Comparison of ENCODE assay signal across 16 cellular contexts in the genomic region with DNA sequence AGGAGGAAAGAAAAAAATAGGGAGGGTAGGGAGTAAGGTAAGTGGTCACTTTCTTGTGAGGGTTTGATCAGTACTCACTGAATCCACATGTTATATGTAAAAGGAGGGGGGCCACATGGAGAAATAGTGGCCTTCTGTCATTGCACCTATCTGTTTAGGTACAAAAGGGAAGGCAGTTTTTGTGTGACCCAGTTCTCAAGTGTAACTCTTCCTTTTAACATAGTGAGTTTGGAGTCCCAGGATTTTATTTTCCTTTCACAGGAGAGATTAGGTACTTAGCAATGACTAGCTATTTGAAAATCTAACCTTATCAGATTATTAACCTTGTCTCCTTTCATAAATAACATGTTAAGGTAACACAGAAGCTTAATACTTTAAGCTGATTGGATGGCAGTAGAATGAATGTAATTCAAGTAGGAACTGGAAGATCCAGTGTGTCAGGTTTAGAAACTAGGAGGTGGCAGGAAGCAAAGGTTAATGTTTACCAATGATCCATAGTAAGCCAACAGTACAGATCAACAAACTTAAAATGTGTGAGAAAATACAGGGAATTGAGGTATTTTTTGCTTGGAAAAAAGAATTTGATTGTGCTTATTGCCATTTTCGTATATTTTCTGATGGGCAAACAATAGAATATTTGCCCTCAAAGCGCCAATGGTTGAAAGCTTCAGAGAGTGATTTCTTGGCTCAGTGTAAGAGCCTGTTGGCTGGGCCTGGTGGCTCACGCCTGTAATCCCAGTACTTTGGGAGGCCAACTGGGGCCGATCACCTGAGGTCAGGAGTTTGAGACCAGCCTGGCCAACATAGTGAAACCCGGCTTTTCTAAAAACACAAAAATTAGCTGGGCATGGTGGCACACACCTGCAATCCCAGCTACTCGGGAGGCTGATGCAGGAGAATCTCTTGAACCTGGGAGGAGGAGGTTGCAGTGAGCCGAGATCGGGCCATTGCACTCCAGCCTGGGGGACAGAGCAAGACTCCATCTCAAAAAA. TPM values are rescaled to one million over a fixed set of nuclear protein-coding genes. Genes with fewer than 3 reads are reported as not detected.
DNase-seq lines count a peak whose midpoint lies in the region; ATAC-seq and TF ChIP-seq lines count a peak whose summit lies in the region.
"Had no signal": no experiment of that assay in that cellular context is flagged by ENCODE, and none has a peak within 500 bp of the region (broad histone marks: within the 10 kb centered on the region; RNA-seq: fewer than 3 reads in every experiment).

No MANE protein-coding gene starts in this region.

- no peak for TF ChIP-seq CTCF in foreskin keratinocyte (conservative IDR thresholded peaks at IDR 0.05)
- no peak for TF ChIP-seq CTCF in nephron progenitor cell (IDR thresholded peaks at IDR 0.05)
- no peak for TF ChIP-seq CTCF in adrenal gland (IDR thresholded peaks at IDR 0.05)
- no peak for TF ChIP-seq CTCF in CD4-positive, alpha-beta T cell (IDR thresholded peaks at IDR 0.05)

- H3K36me3 ChIP-seq in adrenal gland (replicated peaks in 1 of 2) (no peaks in the 10 kb centered on the region), neuronal stem cell (replicated peaks in 1 of 2; ENCODE audit: control insufficient read depth in 2 of 2, insufficient read depth in 2 of 2, low read length in 2 of 2) (no peaks in the 10 kb centered on the region)
- H3K36me3 ChIP-seq: cardiac muscle cell, spleen had no signal

- H3K27me3 Mint-ChIP-seq in nephron progenitor cell (ENCODE audit: low read depth, poor library complexity), result peaks cover 3% of the 10 kb centered on the region
- H3K27me3 Mint-ChIP-seq in CD4-positive, alpha-beta T cell, result no peaks in the 10 kb centered on the region
- H3K27me3 Mint-ChIP-seq: T-cell had no signal

- H2BK12ac ChIP-seq in neuronal stem cell (ENCODE audit: low read length), result no peak overlapping the region

- H3K4me3 ChIP-seq in adrenal gland, result no peak overlapping the region
- no peak overlapping the region for H3K4me3 ChIP-seq in neuronal stem cell (ENCODE audit: low read length in 2 of 2)
- H3K4me3 ChIP-seq: cardiac muscle cell, spleen had no signal

- no peak overlapping the region for H3K4ac ChIP-seq in neuronal stem cell (ENCODE audit: low read length)

- peak; percentile 57 for ATAC-seq in foreskin keratinocyte
- ATAC-seq in CD4-positive, alpha-beta T cell (ENCODE audit: poor library complexity), result no peak
- ATAC-seq: naive thymus-derived CD4-positive, alpha-beta T cell; T-cell had no signal

- H4K8ac ChIP-seq in neuronal stem cell (ENCODE audit: low read depth, low read length), result no peak overlapping the region

- H3K9me3 Mint-ChIP-seq in nephron progenitor cell, result no peaks in the 10 kb centered on the region
- no peaks in the 10 kb centered on the region for H3K9me3 Mint-ChIP-seq in CD4-positive, alpha-beta T cell
- H3K9me3 Mint-ChIP-seq: HFFc6; naive thymus-derived CD4-positive, alpha-beta T cell; T-cell had no signal

- no peak overlapping the region for H3K18ac ChIP-seq in neuronal stem cell (ENCODE audit: low read length)

- H2BK120ac ChIP-seq in neuronal stem cell (ENCODE audit: low read depth, low read length), result no peak overlapping the region

- DNase-seq in DMS153 (lab: John Stamatoyannopoulos, UW), result peak; percentile 62
- peak; percentile 41 to 50 for DNase-seq in NCI-H526 (lab: John Stamatoyannopoulos, UW)
- DNase-seq in foreskin keratinocyte, result peak; percentile 13 to 49
- DNase-seq in nephron progenitor cell, result no peak
- no peak for DNase-seq in adrenal gland
- no peak for DNase-seq in neuronal stem cell (ENCODE audit: low spot score)
- DNase-seq in NCI-H1694 (lab: John Stamatoyannopoulos, UW), result no peak
- no peak for DNase-seq in CD4-positive, alpha-beta T cell
- DNase-seq: activated CD4-positive, alpha-beta T cell treated with anti-CD3 and anti-CD28 coated beads, Interleukin-2, amount 50 U/mL, for 48 hours; activated naive CD4-positive, alpha-beta T cell; HFFc6; naive thymus-derived CD4-positive, alpha-beta T cell; NCI-H1417 treated with DMSO at 0.1 percent for 48 hours; spleen; T-cell had no signal

- no peak overlapping the region for H4K91ac ChIP-seq in neuronal stem cell (ENCODE audit: low read depth, low read length, poor library complexity)

- H3K27ac Mint-ChIP-seq in nephron progenitor cell, result peak overlapping the region; percentile 56
- H3K27ac Mint-ChIP-seq in CD4-positive, alpha-beta T cell, result no peak overlapping the region
- H3K27ac Mint-ChIP-seq: HFFc6; naive thymus-derived CD4-positive, alpha-beta T cell; T-cell had no signal

- no peak overlapping the region for H3K4me3 Mint-ChIP-seq in nephron progenitor cell
- no peak overlapping the region for H3K4me3 Mint-ChIP-seq in CD4-positive, alpha-beta T cell
- H3K4me3 Mint-ChIP-seq: HFFc6; naive thymus-derived CD4-positive, alpha-beta T cell; T-cell had no signal

- H3K36me3 Mint-ChIP-seq in nephron progenitor cell (ENCODE audit: low read depth), result no peaks in the 10 kb centered on the region
- H3K36me3 Mint-ChIP-seq in CD4-positive, alpha-beta T cell (ENCODE audit: low read depth), result no peaks in the 10 kb centered on the region
- H3K36me3 Mint-ChIP-seq: naive thymus-derived CD4-positive, alpha-beta T cell; T-cell had no signal

- intact Hi-C loops in adrenal gland (cut with DNase I), result no loop called here
- intact Hi-C loops in CD4-positive, alpha-beta T cell (cut with DNase I, micrococcal nuclease), result no loop called here

- whole genome bisulfite sequencing in adrenal gland, 4 donors, result 74 to 81% (median 79%) methylated on average over 7 to 8 of the region's 8 CpGs
- WGBS in neuronal stem cell (ENCODE audit: extremely low coverage in 2 of 2, insufficient read length in 2 of 2, insufficient replicate concordance in 1 of 2), 2 donors, result no CpG with 5 or more reads among the region's 8 CpGs

- POLR2A ChIA-PET in CD4-positive, alpha-beta T cell (lab: Charles Lee), result no interaction called here

- no peak overlapping the region for H2BK15ac ChIP-seq in neuronal stem cell (ENCODE audit: low read length)

- no peak overlapping the region for H2AFZ ChIP-seq in neuronal stem cell (ENCODE audit: low read length)

- H3K27ac ChIP-seq in foreskin keratinocyte, result no peak overlapping the region
- no peak overlapping the region for H3K27ac ChIP-seq in adrenal gland
- no peak overlapping the region for H3K27ac ChIP-seq in neuronal stem cell (replicated peaks; ENCODE audit: low read length)
- no peak overlapping the region for H3K27ac ChIP-seq in CD4-positive, alpha-beta T cell (ENCODE audit: low read depth, low read length)
- H3K27ac ChIP-seq: cardiac muscle cell, spleen had no signal

- H3K9ac ChIP-seq in neuronal stem cell (ENCODE audit: low read depth, low read length, poor library complexity), result no peak overlapping the region

- no peak overlapping the region for H3K4me2 ChIP-seq in neuronal stem cell (ENCODE audit: insufficient read depth, low read length, poor library complexity, severe bottlenecking)

- peaks cover 5% of the 10 kb centered on the region for H3K4me1 Mint-ChIP-seq in nephron progenitor cell
- H3K4me1 Mint-ChIP-seq in CD4-positive, alpha-beta T cell (ENCODE audit: low read depth), result no peaks in the 10 kb centered on the region
- H3K4me1 Mint-ChIP-seq: naive thymus-derived CD4-positive, alpha-beta T cell; T-cell had no signal

- H2BK5ac ChIP-seq in neuronal stem cell (ENCODE audit: low read length), result no peak overlapping the region

- H3K4me1 ChIP-seq in foreskin keratinocyte (no peaks in the 10 kb centered on the region), adrenal gland (replicated peaks in 1 of 2) (no peaks in the 10 kb centered on the region), neuronal stem cell (ENCODE audit: control insufficient read depth in 2 of 2, insufficient read depth in 1 of 2, low read depth in 1 of 2, low read length in 2 of 2) (no peaks in the 10 kb centered on the region)

- no peaks in the 10 kb centered on the region for H3K79me1 ChIP-seq in neuronal stem cell (ENCODE audit: low read depth, low read length)

- H2AK5ac ChIP-seq in neuronal stem cell (ENCODE audit: low read depth, low read length), result no peak overlapping the region

- H3K9me3 ChIP-seq in adrenal gland (replicated peaks in 1 of 3) (no peaks in the 10 kb centered on the region), neuronal stem cell (replicated peaks in 1 of 2; ENCODE audit: control insufficient read depth in 2 of 2, insufficient read depth in 1 of 2, low read depth in 1 of 2, low read length in 2 of 2) (no peaks in the 10 kb centered on the region)
- H3K9me3 ChIP-seq in CD4-positive, alpha-beta T cell (ENCODE audit: control insufficient read depth, low read length), result no peaks in the 10 kb centered on the region
- H3K9me3 ChIP-seq: spleen had no signal

- TF ChIP-seq POLR2A in adrenal gland (IDR thresholded peaks at IDR 0.05), result no peak

- H3K14ac ChIP-seq in neuronal stem cell (ENCODE audit: low read length), result no peak overlapping the region

- CTCF ChIA-PET in CD4-positive, alpha-beta T cell (lab: Charles Lee), result no interaction called here

- no peaks in the 10 kb centered on the region for H3K27me3 ChIP-seq in foreskin keratinocyte
- no peaks in the 10 kb centered on the region for H3K27me3 ChIP-seq in adrenal gland
- no peaks in the 10 kb centered on the region for H3K27me3 ChIP-seq in neuronal stem cell (ENCODE audit: control insufficient read depth in 3 of 3, insufficient read depth in 3 of 3, low read depth in 1 of 3, low read length in 3 of 3)
- H3K27me3 ChIP-seq in CD4-positive, alpha-beta T cell (ENCODE audit: control insufficient read depth, insufficient read depth, low read length), result no peaks in the 10 kb centered on the region
- H3K27me3 ChIP-seq: cardiac muscle cell, spleen had no signal

- no peak overlapping the region for H3K23ac ChIP-seq in neuronal stem cell (ENCODE audit: low read depth, low read length, poor library complexity)

RNA-seq across cellular contexts. Expression of a gene that starts 11.3 kb away (rescaled TPM):
- total RNA-seq in foreskin keratinocyte (0.61 and 1.2 TPM in 2 replicates), adrenal gland (10 to 100 TPM in 7 of 8 donors, 1 to 10 TPM in 1; 4.5 to 53.7 (median 22.4) TPM)
- polyA plus RNA-seq in foreskin keratinocyte (0.84 and 0.89 TPM in 2 replicates), adrenal gland (10 to 100 TPM; 15.1 to 36.1 (median 21.2) TPM)
- polyA plus RNA-seq in neuronal stem cell (2013, experiment 1 of 2), result 4.9 TPM
- 4.1 TPM for polyA plus RNA-seq in neuronal stem cell (2013, experiment 2 of 2)
- total RNA-seq in CD4-positive, alpha-beta T cell, result under 1 TPM in 1 of 2 experiments, not detected in 1; 0.78 TPM
- polyA plus RNA-seq: naive thymus-derived CD4-positive, alpha-beta T cell had no signal

Comparison
In these comparisons a context has a peak if more than half of its experiments do, and no peak if none do; other contexts are left out.
1. DNase-seq: peak in DMS153 (single experiment), NCI-H526 (2 of 2) and foreskin keratinocyte (2 of 2); none in nephron progenitor cell (single experiment), adrenal gland (0 of 7), neuronal stem cell (single experiment), NCI-H1694 (single experiment) and CD4-positive, alpha-beta T cell (0 of 10).